In the genomic region with DNA sequence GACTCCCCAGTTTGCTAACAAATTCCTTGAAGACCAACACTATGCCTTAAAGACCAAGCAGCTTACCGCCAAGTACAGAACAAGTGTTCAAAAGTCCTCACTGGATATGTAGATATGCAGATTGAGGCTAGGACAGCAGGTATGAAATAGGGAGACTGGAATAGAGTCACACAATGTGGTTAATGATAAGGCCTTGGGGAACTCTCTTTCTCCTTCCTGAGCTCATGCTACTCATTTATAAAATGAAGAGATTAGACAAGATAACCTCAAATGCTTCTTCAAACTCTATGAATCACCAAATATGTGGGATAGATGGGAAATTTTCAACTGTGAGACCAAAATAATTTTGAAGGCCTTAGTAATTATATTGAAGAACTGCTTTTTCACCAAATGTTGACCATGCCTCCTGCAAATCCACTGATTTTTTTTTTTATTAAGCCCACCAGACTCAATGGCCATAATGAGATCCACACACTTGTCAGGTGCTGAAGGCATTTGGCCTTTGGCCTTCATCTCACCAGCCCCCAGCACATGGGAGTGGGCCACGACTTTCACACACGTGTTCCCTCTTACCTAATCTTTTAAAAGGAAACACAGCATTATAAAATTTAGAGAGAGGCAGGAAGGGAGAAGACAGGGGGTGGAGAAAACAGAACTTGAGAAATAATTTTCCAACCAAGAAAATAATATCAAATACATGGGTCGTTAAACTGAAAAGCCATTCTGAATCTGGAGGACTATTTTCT, we compare ENCODE assay signal across 24 cellular contexts.
"Had no signal": no experiment of that assay in that cellular context is flagged by ENCODE, and none has a peak within 500 bp of the region (broad histone marks: within the 10 kb centered on the region; RNA-seq: fewer than 3 reads in every experiment).

No MANE protein-coding gene starts in this region.

- H3K4me1 ChIP-seq: breast epithelium, left lung, lower lobe of right lung had no signal

- H3K4me3 ChIP-seq: breast epithelium, left lung, lower lobe of right lung, neural progenitor cell, right atrium auricular region, tibial nerve had no signal

- FAIRE-seq: islet of Langerhans had no signal

- H3K9me3 ChIP-seq: breast epithelium, left lung, lower lobe of right lung, right atrium auricular region, tibial nerve had no signal

- H3K9ac ChIP-seq: neural progenitor cell had no signal

- H3K27me3 ChIP-seq: breast epithelium, left lung, neural progenitor cell, right atrium auricular region, tibial nerve had no signal

- ATAC-seq: activated CD8-positive, alpha-beta T cell treated with anti-CD3 and anti-CD28 coated beads for 36 hours; activated T-cell treated with anti-CD3 and anti-CD28 coated beads, Interleukin-2, amount 50 U/mL, for 4 hours; activated T-helper 17 cell treated with anti-CD3 and anti-CD28 coated beads, Interleukin-2, amount 50 U/mL, for 72 hours; esophagus mucosa; left lung; lower lobe of right lung; natural killer cell had no signal

- H3K4me2 ChIP-seq: neural progenitor cell had no signal

- H3K27ac ChIP-seq: breast epithelium, left lung, lower lobe of right lung, neural progenitor cell, right atrium auricular region, tibial nerve had no signal

- DNase-seq: activated CD4-positive, alpha-beta T cell treated with anti-CD3 and anti-CD28 coated beads, Interleukin-2, amount 50 U/mL, for 1 hour; activated CD4-positive, CD25-positive, alpha-beta regulatory T cell treated with anti-CD3 and anti-CD28 coated beads, Interleukin-2, amount 50 U/mL, for 72 hours; activated CD8-positive, alpha-beta T cell treated with anti-CD3 and anti-CD28 coated beads for 36 hours; activated gamma-delta T cell treated with Interleukin-2 at 50 U/mL for 16 hours; activated naive CD4-positive, alpha-beta T cell treated with anti-CD3 and anti-CD28 coated beads, Interleukin-2, amount 50 U/mL, for 16 hours; activated T-cell treated with anti-CD3 and anti-CD28 coated beads, Interleukin-2, amount 50 U/mL, for 4 hours; amniotic stem cell; central memory CD4-positive, alpha-beta T cell; endodermal cell; foreskin melanocyte; left lung; lower lobe of right lung; mesenchymal stem cell; natural killer cell; occipital lobe; stimulated activated CD4-positive, alpha-beta T cell treated with anti-CD3 and anti-CD28 coated beads, Interleukin-2, amount 100 ng/mL, for 48 hours; stimulated activated naive CD4-positive, alpha-beta T cell treated with Interleukin-2 at 50 U/mL for 16 hours had no signal

- H2AFZ ChIP-seq: neural progenitor cell had no signal

- H3K36me3 ChIP-seq: breast epithelium, left lung, lower lobe of right lung, neural progenitor cell, right atrium auricular region, tibial nerve had no signal
